ENCODE assay signal across 22 cellular contexts in the genomic region with DNA sequence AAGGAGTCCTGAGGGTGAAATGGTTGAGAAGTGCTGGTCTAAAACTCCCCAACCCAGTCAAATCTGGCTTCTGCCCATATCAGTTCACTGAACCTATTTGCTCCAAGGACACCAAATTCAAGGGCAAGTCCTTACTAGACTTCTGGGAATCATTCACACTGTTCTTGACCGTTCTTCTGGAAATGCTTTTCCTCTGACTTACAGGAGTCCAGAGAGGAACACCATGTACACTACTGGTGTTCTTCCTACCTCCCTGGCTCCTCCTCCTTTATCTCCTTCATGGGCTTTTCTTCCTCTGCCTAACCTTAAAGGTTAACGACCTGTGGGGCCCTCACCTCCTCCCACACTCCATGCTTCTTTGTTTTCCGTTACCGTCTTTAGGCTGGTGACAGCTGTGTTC.
A peak's percentile ranks its signal among the peaks of the same experiment; 100 is the strongest.
DNase-seq lines count a peak whose midpoint lies in the region; ATAC-seq, FAIRE-seq and TF ChIP-seq lines count a peak whose summit lies in the region.
"Had no signal": no experiment of that assay in that cellular context is flagged by ENCODE, and none has a peak within 500 bp of the region (broad histone marks: within the 10 kb centered on the region; RNA-seq: fewer than 3 reads in every experiment).

No MANE protein-coding gene starts in this region.

- POLR2A ChIA-PET in MCF 10A (lab: Yijun Ruan, JAX): no interaction called here

- no peaks in the 10 kb centered on the region for H3K9me1 ChIP-seq in keratinocyte (ENCODE audit: control insufficient read depth, extremely low read depth, insufficient read depth, low read length)

- H2AFZ ChIP-seq in mammary epithelial cell (ENCODE audit: low read depth, low read length): peak overlapping the region; percentile 85
- H2AFZ ChIP-seq in keratinocyte (ENCODE audit: control insufficient read depth, low read length): peak overlapping the region; percentile 17
- H2AFZ ChIP-seq: GM23338 had no signal

- peak overlapping the region; percentile 1 for H3K4me3 Mint-ChIP-seq in MCF 10A (ENCODE audit: unreplicated experiment)
- H3K4me3 Mint-ChIP-seq: CD4-positive, CD25-positive, alpha-beta regulatory T cell; CD8-positive, alpha-beta memory T cell; GM23338 had no signal

- H3K4me1 ChIP-seq in breast epithelium: no peaks in the 10 kb centered on the region
- peaks cover 28% of the 10 kb centered on the region for H3K4me1 ChIP-seq in mammary epithelial cell (ENCODE audit: insufficient read depth, low read length)
- peaks cover 23% of the 10 kb centered on the region for H3K4me1 ChIP-seq in keratinocyte (ENCODE audit: control insufficient read depth, extremely low read depth, insufficient read depth, low read length)
- no peaks in the 10 kb centered on the region for H3K4me1 ChIP-seq in thyroid gland
- H3K4me1 ChIP-seq: BE2C had no signal

- in situ Hi-C loops in mammary epithelial cell (cut with MboI; ENCODE audit: low sequenced_read_pairs in 2 of 2): no loop called here

- CTCF ChIA-PET in MCF 10A (lab: Yijun Ruan, JAX): interaction anchor here (0.6 kb wide), 1 partner anchor 25 kb away, joined by 4 read pairs; no protein-coding TSS in a partner anchor
- CTCF ChIA-PET in mammary epithelial cell (lab: Charles Lee; ENCODE audit: low non-redundant PET): no interaction called here

- no peaks in the 10 kb centered on the region for H4K20me1 ChIP-seq in mammary epithelial cell (ENCODE audit: insufficient read depth, low read length)
- H4K20me1 ChIP-seq in keratinocyte (ENCODE audit: control insufficient read depth, extremely low read depth, insufficient read depth, low read length): no peaks in the 10 kb centered on the region

- TF ChIP-seq POLR2A in breast epithelium (IDR thresholded peaks at IDR 0.05) (no peak), thyroid gland (IDR thresholded peaks at IDR 0.05) (no peak)

- no peak overlapping the region for H3K9ac ChIP-seq in mammary epithelial cell (ENCODE audit: insufficient read depth, low read length)
- no peak overlapping the region for H3K9ac ChIP-seq in keratinocyte (ENCODE audit: control insufficient read depth, extremely low read depth, insufficient read depth, low read length)

- H3K27me3 Mint-ChIP-seq in MCF 10A (ENCODE audit: insufficient read depth, unreplicated experiment): no peaks in the 10 kb centered on the region
- H3K27me3 Mint-ChIP-seq: CD4-positive, CD25-positive, alpha-beta regulatory T cell had no signal

- H3K4me2 ChIP-seq in mammary epithelial cell (ENCODE audit: insufficient read depth, low read depth, low read length) (peak overlapping the region; percentile 25), keratinocyte (ENCODE audit: control insufficient read depth, extremely low read depth, insufficient read depth, low read depth, low read length) (no peak overlapping the region)
- H3K4me2 ChIP-seq: GM23338 had no signal

- H3K27ac Mint-ChIP-seq in MCF 10A (ENCODE audit: low read depth, unreplicated experiment): peak overlapping the region; percentile 63
- H3K27ac Mint-ChIP-seq: CD4-positive, CD25-positive, alpha-beta regulatory T cell; GM23338 had no signal

- peaks cover 0 to 16% of the 10 kb centered on the region in 2 donors for H3K27me3 ChIP-seq in breast epithelium
- no peaks in the 10 kb centered on the region for H3K27me3 ChIP-seq in mammary epithelial cell (ENCODE audit: insufficient read depth, low read length)
- H3K27me3 ChIP-seq in keratinocyte (ENCODE audit: control insufficient read depth, extremely low read depth, insufficient read depth, low read length): no peaks in the 10 kb centered on the region
- no peaks in the 10 kb centered on the region for H3K27me3 ChIP-seq in thyroid gland
- H3K27me3 ChIP-seq: BE2C had no signal

- FAIRE-seq in keratinocyte (lab: Jason Lieb, UNC): peak; percentile 53
- FAIRE-seq: GM12878 had no signal

- 61% methylated on average over 4 of the region's 4 CpGs for WGBS in mammary epithelial cell (ENCODE audit: low coverage, missing lambda C conversion rate)
- WGBS in thyroid gland, 2 donors: 76 to 84% methylated on average over 4 of the region's 4 CpGs

- H3K9me3 ChIP-seq in breast epithelium (no peaks in the 10 kb centered on the region), mammary epithelial cell (replicated peaks; ENCODE audit: insufficient read depth, low read length) (no peaks in the 10 kb centered on the region), keratinocyte (ENCODE audit: control insufficient read depth, low read depth, low read length) (no peaks in the 10 kb centered on the region), thyroid gland (no peaks in the 10 kb centered on the region)
- H3K9me3 ChIP-seq: BE2C had no signal

- peaks cover 29% of the 10 kb centered on the region for H3K4me1 Mint-ChIP-seq in MCF 10A (ENCODE audit: insufficient read depth, unreplicated experiment)
- H3K4me1 Mint-ChIP-seq: CD4-positive, CD25-positive, alpha-beta regulatory T cell; CD8-positive, alpha-beta memory T cell had no signal

- no peak for TF ChIP-seq CTCF in MCF 10A (IDR thresholded peaks at IDR 0.05; ENCODE audit: unreplicated experiment)
- TF ChIP-seq CTCF in breast epithelium (IDR thresholded peaks at IDR 0.05): no peak
- TF ChIP-seq CTCF in mammary epithelial cell (conservative IDR thresholded peaks at IDR 0.05 in 1 of 2, IDR thresholded peaks at IDR 0.05 in 1 of 2; ENCODE audit: extremely low read depth in 1 of 2, insufficient read depth in 1 of 2, low read depth in 1 of 2, low read length in 2 of 2): no peak
- no peak for TF ChIP-seq CTCF in fibroblast of mammary gland (conservative IDR thresholded peaks at IDR 0.05; ENCODE audit: control insufficient read depth, insufficient read depth, low read depth, low read length)
- TF ChIP-seq CTCF in keratinocyte (optimal IDR thresholded peaks at IDR 0.05 in 1 of 3, IDR thresholded peaks at IDR 0.05 in 1 of 3, conservative IDR thresholded peaks at IDR 0.05 in 1 of 3; ENCODE audit: extremely low read depth in 1 of 3, insufficient read depth in 2 of 3, low read length in 3 of 3): no peak
- TF ChIP-seq CTCF in thyroid gland (IDR thresholded peaks at IDR 0.05): no peak

- H3K79me2 ChIP-seq in mammary epithelial cell (ENCODE audit: insufficient read depth, low read length) (no peaks in the 10 kb centered on the region), keratinocyte (ENCODE audit: control insufficient read depth, insufficient read depth, low read length) (no peaks in the 10 kb centered on the region)

- H3K27ac ChIP-seq in breast epithelium (no peak overlapping the region), mammary epithelial cell (ENCODE audit: insufficient read depth, low read depth, low read length) (peak overlapping the region; percentile 59), keratinocyte (ENCODE audit: control insufficient read depth, insufficient read depth, low read length) (peak overlapping the region; percentile 24), thyroid gland (no peak overlapping the region)

- BruUV-seq in MCF 10A (replicated peaks; lab: Mats Ljungman, UMichigan) (no TSS peak), mammary epithelial cell (replicated peaks; lab: Mats Ljungman, UMichigan) (no TSS peak)

- no peaks in the 10 kb centered on the region for H3K36me3 ChIP-seq in breast epithelium
- no peaks in the 10 kb centered on the region for H3K36me3 ChIP-seq in mammary epithelial cell (ENCODE audit: insufficient read depth, low read length)
- no peaks in the 10 kb centered on the region for H3K36me3 ChIP-seq in keratinocyte (ENCODE audit: control insufficient read depth in 2 of 2, extremely low read depth in 1 of 2, insufficient read depth in 2 of 2, low read length in 2 of 2)
- H3K36me3 ChIP-seq in thyroid gland: no peaks in the 10 kb centered on the region
- H3K36me3 ChIP-seq: BE2C had no signal

- DNase-seq in MCF 10A (ENCODE audit: unreplicated experiment) (peak; percentile 20), breast epithelium (ENCODE audit: low spot score in 2 of 2) (no peak), mammary epithelial cell (peak; percentile 53), fibroblast of mammary gland (ENCODE audit: low read depth) (peak; percentile 19), keratinocyte (ENCODE audit: low read depth, low spot score) (peak; percentile 15), A172 (ENCODE audit: low spot score) (no peak), thyroid gland (no peak)
- DNase-seq: 8988T; ACHN; BE2C; C1 segment of cervical spinal cord; CD4-positive, CD25-positive, alpha-beta regulatory T cell; CD8-positive, alpha-beta memory T cell; COR-L47; DMS 273 treated with DMSO at 0.1 percent for 48 hours; DMS53; DND-41; EL; H7 had no signal

- no peak overlapping the region for H3K4me3 ChIP-seq in breast epithelium
- no peak overlapping the region for H3K4me3 ChIP-seq in mammary epithelial cell (replicated peaks in 1 of 3; ENCODE audit: insufficient read depth in 1 of 3, low read depth in 2 of 3, low read length in 3 of 3)
- no peak overlapping the region for H3K4me3 ChIP-seq in fibroblast of mammary gland (ENCODE audit: control insufficient read depth, low read depth, low read length)
- no peak overlapping the region for H3K4me3 ChIP-seq in keratinocyte (ENCODE audit: control insufficient read depth in 2 of 3, extremely low read depth in 1 of 3, insufficient read depth in 2 of 3, low read depth in 1 of 3, low read length in 3 of 3)
- H3K4me3 ChIP-seq in thyroid gland (replicated peaks in 1 of 3): no peak overlapping the region
- H3K4me3 ChIP-seq: GM12878, GM23338 had no signal

- intact Hi-C loops in MCF 10A (cut with micrococcal nuclease): no loop called here
- intact Hi-C loops in breast epithelium (cut with DNase I; ENCODE audit: low total_unique reads): no loop called here
- intact Hi-C loops in mammary epithelial cell (cut with micrococcal nuclease): loop anchor here (2.0 kb wide), 1 partner anchor 27 kb away; no protein-coding TSS in a partner anchor
- intact Hi-C loops in thyroid gland (cut with DNase I): no loop called here

- dilution Hi-C loops in mammary epithelial cell (cut with HindIII; ENCODE audit: low sequenced_read_pairs) (no loop called here), keratinocyte (cut with MboI; ENCODE audit: extremely low pct_ligation_motif_present, low sequenced_read_pairs) (no loop called here)

- peaks cover 11% of the 10 kb centered on the region for H3K9me3 Mint-ChIP-seq in MCF 10A (ENCODE audit: unreplicated experiment)
- H3K9me3 Mint-ChIP-seq: CD8-positive, alpha-beta memory T cell; GM23338 had no signal

- H3K36me3 Mint-ChIP-seq in MCF 10A (ENCODE audit: insufficient read depth, unreplicated experiment): peaks cover 6% of the 10 kb centered on the region
- H3K36me3 Mint-ChIP-seq: CD4-positive, CD25-positive, alpha-beta regulatory T cell; CD8-positive, alpha-beta memory T cell had no signal

- ATAC-seq in GM21619 (IDR thresholded peaks at IDR 0.05; ENCODE audit: unreplicated experiment): no peak
- ATAC-seq: GM12878, GM23338 had no signal

Comparison
In these comparisons a context has a peak if more than half of its experiments do, and no peak if none do; other contexts are left out.
1. DNase-seq: peak in MCF 10A (single experiment), mammary epithelial cell (single experiment), fibroblast of mammary gland (single experiment) and keratinocyte (single experiment); none in breast epithelium (0 of 2), A172 (single experiment) and thyroid gland (0 of 2).
2. H3K27ac ChIP-seq: peak in mammary epithelial cell (single experiment) and keratinocyte (single experiment); none in breast epithelium (0 of 2) and thyroid gland (0 of 3).